8 cellular contexts compared by ENCODE assay signal in genomic region chr1:206635983-206636354, GRCh38. TPM values are rescaled to one million over a fixed set of nuclear protein-coding genes. Genes with fewer than 3 reads are reported as not detected.
DNase-seq lines count a peak whose midpoint lies in the region; ATAC-seq and TF ChIP-seq lines count a peak whose summit lies in the region.

No MANE protein-coding gene starts in this region.

- peak overlapping the region; percentile 99 for H3K4me3 ChIP-seq in SK-N-MC
- H3K4me3 ChIP-seq in fibroblast of lung (replicated peaks in 1 of 4; ENCODE audit: control extremely low read depth in 1 of 4, insufficient read depth in 1 of 4, low read depth in 3 of 4, low read length in 4 of 4): peak overlapping the region; percentile 79 to 94 (median 84)
- H3K4me3 ChIP-seq in rectal smooth muscle tissue (ENCODE audit: low read length): peak overlapping the region; percentile 86

- H3K79me2 ChIP-seq in fibroblast of lung (ENCODE audit: control insufficient read depth, insufficient read depth, low read length): peaks cover 18% of the 10 kb centered on the region

- H3K27me3 ChIP-seq in fibroblast of lung (ENCODE audit: control insufficient read depth, insufficient read depth, low read length): no peaks in the 10 kb centered on the region
- no peaks in the 10 kb centered on the region for H3K27me3 ChIP-seq in rectal smooth muscle tissue (ENCODE audit: control insufficient read depth, insufficient read depth, low read length)

- no peak for TF ChIP-seq CTCF in fibroblast of lung (conservative IDR thresholded peaks at IDR 0.05 in 1 of 2, IDR thresholded peaks at IDR 0.05 in 1 of 2; ENCODE audit: low read depth in 1 of 2, low read length in 2 of 2)

- H3K4me1 ChIP-seq in fibroblast of lung (ENCODE audit: control insufficient read depth, extremely low read depth, insufficient read depth, low read length) (peaks cover 16% of the 10 kb centered on the region), rectal smooth muscle tissue (ENCODE audit: control insufficient read depth, insufficient read depth, low read length) (peaks cover 12% of the 10 kb centered on the region)

- peaks cover 21% of the 10 kb centered on the region for H3K36me3 ChIP-seq in SK-N-MC (ENCODE audit: insufficient read depth, low read length)
- no peaks in the 10 kb centered on the region for H3K36me3 ChIP-seq in fibroblast of lung (ENCODE audit: control insufficient read depth, insufficient read depth, low read length)
- H3K36me3 ChIP-seq in rectal smooth muscle tissue (ENCODE audit: control insufficient read depth, insufficient read depth, low read length): no peaks in the 10 kb centered on the region

- H3K9ac ChIP-seq in SK-N-MC (ENCODE audit: insufficient read length) (peak overlapping the region; percentile 73), fibroblast of lung (ENCODE audit: insufficient read depth, low read length) (peak overlapping the region; percentile 93), rectal smooth muscle tissue (ENCODE audit: low read length) (no peak overlapping the region)

- peak overlapping the region; percentile 50 for H3K27ac ChIP-seq in SK-N-MC
- H3K27ac ChIP-seq in fibroblast of lung (ENCODE audit: insufficient read depth, low read length): peak overlapping the region; percentile 89
- H3K27ac ChIP-seq in rectal smooth muscle tissue (ENCODE audit: low read depth, low read length): peak overlapping the region; percentile 60

- H2AFZ ChIP-seq in fibroblast of lung (ENCODE audit: low read length): no peak overlapping the region

- ATAC-seq in GM21515 (IDR thresholded peaks at IDR 0.05; ENCODE audit: unreplicated experiment): peak; percentile 8

- peak; percentile 31 for DNase-seq in ACHN
- no peak for DNase-seq in SK-N-MC (ENCODE audit: low read depth, low spot score)
- DNase-seq in fibroblast of lung (ENCODE audit: low read depth in 2 of 2): no peak
- DNase-seq in NCI-H2227 (lab: John Stamatoyannopoulos, UW; ENCODE audit: unreplicated experiment): no peak
- DNase-seq in HPDE6-E6E7 (ENCODE audit: extremely low spot score): no peak
- DNase-seq in activated CD4-positive, alpha-beta T cell treated with anti-CD3 and anti-CD28 coated beads for 4 hours: no peak

- peak overlapping the region; percentile 84 for H3K4me2 ChIP-seq in fibroblast of lung (ENCODE audit: extremely low read depth, insufficient read depth, low read length)

- no peaks in the 10 kb centered on the region for H3K9me3 ChIP-seq in SK-N-MC (ENCODE audit: low read depth, low read length)
- H3K9me3 ChIP-seq in fibroblast of lung (ENCODE audit: control insufficient read depth, insufficient read depth, low read depth, low read length): no peaks in the 10 kb centered on the region

- H4K20me1 ChIP-seq in fibroblast of lung (ENCODE audit: control insufficient read depth, extremely low read depth, insufficient read depth, low read length): no peaks in the 10 kb centered on the region

- in situ Hi-C loops in ACHN (cut with HindIII; ENCODE audit: low pct_ligation_motif_present, low pct_unique_long_range_greater_than_20kb, low sequenced_read_pairs): no loop called here

RNA-seq across cellular contexts. Expression of gene DYRK3, which starts 0.6 kb away (rescaled TPM):
- 28.5 and 38.5 TPM in 2 replicates for total RNA-seq in fibroblast of lung
- polyA plus RNA-seq in fibroblast of lung: 9.3 and 10.2 TPM in 2 replicates
- polyA plus RNA-seq in fibroblast of lung (2012): 10.7 and 11.2 TPM in 2 replicates
- polyA minus RNA-seq in fibroblast of lung (ENCODE audit: low replicate concordance): 5.9 and 8.1 TPM in 2 replicates

RNA-seq across cellular contexts. Expression of gene EIF2D, which starts 23.7 kb away (rescaled TPM):
- 50.1 and 53.0 TPM in 2 replicates for total RNA-seq in fibroblast of lung
- 59.8 and 67.3 TPM in 2 replicates for polyA plus RNA-seq in fibroblast of lung
- 42.5 and 47.0 TPM in 2 replicates for polyA plus RNA-seq in fibroblast of lung (2012)
- 26.5 and 45.4 TPM in 2 replicates for polyA minus RNA-seq in fibroblast of lung (ENCODE audit: low replicate concordance)

RNA-seq across cellular contexts. Expression of gene MAPKAPK2, which starts 48.7 kb away (rescaled TPM):
- total RNA-seq in fibroblast of lung: 31.3 and 51.9 TPM in 2 replicates
- polyA plus RNA-seq in fibroblast of lung: 74.4 and 85.7 TPM in 2 replicates
- polyA plus RNA-seq in fibroblast of lung (2012): 65.5 and 70.1 TPM in 2 replicates
- 138 and 201 TPM in 2 replicates for polyA minus RNA-seq in fibroblast of lung (ENCODE audit: low replicate concordance)
